In the genomic region with DNA sequence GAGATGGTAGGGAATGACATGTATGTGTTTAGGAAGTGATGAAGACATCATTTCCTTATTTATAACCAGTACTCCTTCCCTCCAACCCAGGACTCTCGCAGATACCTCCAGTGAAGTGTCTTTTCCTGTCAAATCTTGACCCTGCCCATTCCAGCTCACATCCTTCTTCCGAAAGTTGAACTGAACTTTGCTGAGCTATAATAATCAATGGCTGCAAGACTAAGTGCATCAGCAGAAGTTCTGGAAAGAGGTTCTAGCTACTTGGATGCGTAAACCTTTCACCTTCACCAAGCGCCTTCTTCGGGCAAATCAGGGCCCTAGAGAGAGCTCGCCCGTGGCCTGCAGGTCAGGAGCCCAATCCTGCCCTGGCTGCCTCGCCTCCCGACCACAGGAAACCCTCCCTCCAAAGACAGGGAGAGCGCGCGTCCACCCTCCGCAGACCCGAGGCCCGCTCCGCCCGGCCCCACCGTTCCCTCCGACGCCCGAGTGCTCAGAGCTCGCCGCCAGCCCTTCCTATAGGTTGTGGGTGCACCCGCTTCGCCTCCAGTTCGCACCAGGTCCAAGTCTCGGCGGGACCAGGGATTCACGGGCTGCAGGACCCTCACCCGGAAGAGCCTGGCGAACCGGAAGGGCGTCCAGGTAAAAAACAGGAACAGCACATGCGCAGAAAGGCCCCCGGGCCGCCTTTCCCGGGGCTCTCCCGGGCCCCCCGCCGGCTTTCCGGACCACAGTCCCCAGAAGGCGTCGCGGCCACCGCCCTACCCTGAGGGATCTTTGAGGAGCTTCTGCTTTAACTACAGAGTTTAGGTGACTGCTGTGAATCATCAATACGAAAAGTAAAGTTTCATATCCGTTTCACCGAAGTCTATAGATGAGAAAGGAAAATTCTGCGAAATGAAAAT, we compare ENCODE assay signal across 9 cellular contexts. TPM values are rescaled to one million over a fixed set of nuclear protein-coding genes. Genes with fewer than 3 reads are reported as not detected.
DNase-seq lines count a peak whose midpoint lies in the region; ATAC-seq and TF ChIP-seq lines count a peak whose summit lies in the region.
"Had no signal": no experiment of that assay in that cellular context is flagged by ENCODE, and none has a peak within 500 bp of the region (broad histone marks: within the 10 kb centered on the region; RNA-seq: fewer than 3 reads in every experiment).

TSS of gene ZNF334 (minus strand) at position 617 of the 902 bp plus-strand sequence. CDS start 1,457 bp downstream, outside the sequence.

- H3K9me3 Mint-ChIP-seq in stimulated activated naive CD8-positive, alpha-beta T cell treated with anti-CD3 and anti-CD28 coated beads, Interleukin-15, amount 100 ng/mL, for 72 hours, result peaks cover 0 to 4% of the 10 kb centered on the region in 2 donors

- peak within 1 kb of the TSS; percentile 85 to 87 for H3K27ac Mint-ChIP-seq in stimulated activated naive CD8-positive, alpha-beta T cell treated with anti-CD3 and anti-CD28 coated beads, Interleukin-15, amount 100 ng/mL, for 72 hours

- H3K27ac ChIP-seq in esophagus squamous epithelium (peak within 1 kb of the TSS in 3 of 4 donors; percentile 14 to 45 (median 36)), muscle layer of colon (ENCODE audit: low read depth, low read length) (no peak within 1 kb of the TSS)

- peak; percentile 95 for ATAC-seq in stimulated activated naive CD8-positive, alpha-beta T cell treated with anti-CD3 and anti-CD28 coated beads, Interleukin-15, amount 100 ng/mL, for 72 hours
- no peak for ATAC-seq in GM21515 (IDR thresholded peaks at IDR 0.05; ENCODE audit: unreplicated experiment)

- no peak for TF ChIP-seq POLR2A in esophagus squamous epithelium (IDR thresholded peaks at IDR 0.05)

- H3K4me1 ChIP-seq in esophagus squamous epithelium (peaks cover 0 to 15% (median 0%) of the 10 kb centered on the region in 3 donors), muscle layer of colon (ENCODE audit: insufficient read depth, low read length) (no peaks in the 10 kb centered on the region)

- H3K36me3 ChIP-seq in esophagus squamous epithelium (no peaks in the 10 kb centered on the region), muscle layer of colon (ENCODE audit: insufficient read depth, low read length) (no peaks in the 10 kb centered on the region)

- TF ChIP-seq CTCF in esophagus squamous epithelium (IDR thresholded peaks at IDR 0.05), result no peak

- H3K4me1 Mint-ChIP-seq in stimulated activated naive CD8-positive, alpha-beta T cell treated with anti-CD3 and anti-CD28 coated beads, Interleukin-15, amount 100 ng/mL, for 72 hours, result peaks cover 40% of the 10 kb centered on the region

- 10% methylated on average over 13 to 34 of the region's 49 CpGs for whole genome bisulfite sequencing in esophagus squamous epithelium, 2 donors

- intact Hi-C loops in esophagus squamous epithelium (cut with DNase I), result no loop called here

- H3K27me3 Mint-ChIP-seq in stimulated activated naive CD8-positive, alpha-beta T cell treated with anti-CD3 and anti-CD28 coated beads, Interleukin-15, amount 100 ng/mL, for 72 hours, result peaks cover 12% of the 10 kb centered on the region

- H3K9me3 ChIP-seq in esophagus squamous epithelium (no peaks in the 10 kb centered on the region), muscle layer of colon (ENCODE audit: low read length) (no peaks in the 10 kb centered on the region)

- H3K4me3 Mint-ChIP-seq in stimulated activated naive CD8-positive, alpha-beta T cell treated with anti-CD3 and anti-CD28 coated beads, Interleukin-15, amount 100 ng/mL, for 72 hours, result peak within 1 kb of the TSS; percentile 87 to 89

- peak; percentile 75 for DNase-seq in activated CD8-positive, alpha-beta memory T cell treated with anti-CD3 and anti-CD28 coated beads for 24 hours
- DNase-seq in activated CD8-positive, alpha-beta memory T cell treated with anti-CD3 and anti-CD28 coated beads, Interleukin-2, amount 50 U/mL, for 4 hours, result no peak
- DNase-seq in NCI-H128 (lab: John Stamatoyannopoulos, UW; ENCODE audit: unreplicated experiment) (peak; percentile 41), esophagus squamous epithelium (lab: John Stamatoyannopoulos, UW) (no peak)
- peak; percentile 40 for DNase-seq in activated CD4-positive, CD25-positive, alpha-beta regulatory T cell treated with anti-CD3 and anti-CD28 coated beads, Interleukin-2, amount 50 U/mL, for 72 hours
- peak; percentile 24 to 54 for DNase-seq in stimulated activated naive CD8-positive, alpha-beta T cell treated with anti-CD3 and anti-CD28 coated beads, Interleukin-15, amount 100 ng/mL, for 72 hours
- DNase-seq: DND-41 had no signal

- H3K9ac ChIP-seq in muscle layer of colon (ENCODE audit: low read length), result no peak within 1 kb of the TSS

- H3K4me3 ChIP-seq in esophagus squamous epithelium (peak within 1 kb of the TSS; percentile 42 to 66 (median 55)), muscle layer of colon (ENCODE audit: low read depth in 1 of 2, low read length in 2 of 2) (peak within 1 kb of the TSS; percentile 69 to 76)

- H3K27me3 ChIP-seq in esophagus squamous epithelium (peaks cover 0 to 38% (median 0%) of the 10 kb centered on the region in 4 donors), muscle layer of colon (ENCODE audit: control insufficient read depth in 1 of 2, insufficient read depth in 2 of 2, low read length in 2 of 2) (no peaks in the 10 kb centered on the region)

RNA-seq across cellular contexts. Expression of gene ZNF334, which starts in this region (rescaled TPM):
- total RNA-seq in esophagus squamous epithelium, result 1 to 10 TPM in 2 of 4 donors, under 1 TPM in 2; 0.27 to 1.1 (median 0.90) TPM

Comparison
In these comparisons a context has a peak if more than half of its experiments do, and no peak if none do; other contexts are left out.
1. DNase-seq: peak in activated CD8-positive, alpha-beta memory T cell treated with anti-CD3 and anti-CD28 coated beads for 24 hours (single experiment), NCI-H128 (single experiment), activated CD4-positive, CD25-positive, alpha-beta regulatory T cell treated with anti-CD3 and anti-CD28 coated beads, Interleukin-2, amount 50 U/mL, for 72 hours (single experiment) and stimulated activated naive CD8-positive, alpha-beta T cell treated with anti-CD3 and anti-CD28 coated beads, Interleukin-15, amount 100 ng/mL, for 72 hours (2 of 2); none in activated CD8-positive, alpha-beta memory T cell treated with anti-CD3 and anti-CD28 coated beads, Interleukin-2, amount 50 U/mL, for 4 hours (single experiment) and esophagus squamous epithelium (single experiment).